ENCODE assay signal across 1 cellular context in the genomic region with DNA sequence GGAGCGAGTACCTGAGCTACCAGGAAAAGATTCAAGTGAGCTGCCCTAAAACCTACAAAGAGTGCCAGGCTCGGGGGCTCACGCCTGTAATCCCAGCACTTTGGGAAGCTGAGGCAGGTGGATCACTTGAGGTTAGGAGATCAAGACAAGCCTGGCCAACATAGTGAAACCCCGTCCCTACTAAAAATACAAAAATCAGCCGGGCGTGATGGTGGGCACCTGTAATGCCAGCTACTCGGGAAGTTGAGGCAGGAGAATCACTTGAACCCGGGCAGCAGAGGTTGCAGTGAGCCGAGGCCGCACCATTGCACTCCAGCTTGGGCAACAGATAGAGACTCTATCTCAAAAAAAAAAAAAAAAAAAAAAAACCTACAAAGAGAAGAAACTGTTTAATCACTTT.
TF ChIP-seq lines count a peak whose summit lies in the region.

No MANE protein-coding gene starts in this region.

TF ChIP-seq in WTC11, 78 proteins besides CTCF, POLR2A, EP300 and RAD21:
- 0 out of 2 replicates have a peak, but pooled peaks have one; percentile 14 for TF ChIP-seq ZNF121 (CRISPR knock-in tag; IDR thresholded peaks at IDR 0.05)
